In genomic region chr11:16832193-16832539, GRCh38 we compare ENCODE assay signal across 21 cellular contexts.
DNase-seq lines count a peak whose midpoint lies in the region; ATAC-seq and TF ChIP-seq lines count a peak whose summit lies in the region.
"Had no signal": no experiment of that assay in that cellular context is flagged by ENCODE, and none has a peak within 500 bp of the region (broad histone marks: within the 10 kb centered on the region; RNA-seq: fewer than 3 reads in every experiment).

No MANE protein-coding gene starts in this region.

- H3K4me1 Mint-ChIP-seq in T-helper 17 cell (no peaks in the 10 kb centered on the region), neural progenitor cell (peaks cover 19% of the 10 kb centered on the region), type B pancreatic cell (ENCODE audit: unreplicated experiment) (peaks cover 11% of the 10 kb centered on the region)
- H3K4me1 Mint-ChIP-seq: CD14-positive monocyte; CD4-positive, alpha-beta memory T cell; CD4-positive, CD25-positive, alpha-beta regulatory T cell; CD8-positive, alpha-beta memory T cell had no signal

- H3K36me3 ChIP-seq in HEK293 (ENCODE audit: control insufficient read depth in 2 of 2, insufficient read depth in 1 of 2, low read length in 2 of 2) (peaks cover 0 to 24% of the 10 kb centered on the region in 2 experiments; a peak in 1 of 3 replicates), neural progenitor cell (no peaks in the 10 kb centered on the region)
- H3K36me3 ChIP-seq: BE2C, BLaER1 had no signal

- no peaks in the 10 kb centered on the region for H3K79me2 ChIP-seq in neural progenitor cell (ENCODE audit: low read depth)

- TF ChIP-seq CTCF in HEK293 (tag by site-specific recombination; IDR thresholded peaks at IDR 0.05), result no peak
- TF ChIP-seq CTCF in neural progenitor cell (IDR thresholded peaks at IDR 0.05), result no peak
- TF ChIP-seq CTCF in type B pancreatic cell (conservative IDR thresholded peaks at IDR 0.05), result no peak

- ATAC-seq in T-helper 17 cell (no peak), HG03432 (IDR thresholded peaks at IDR 0.05; ENCODE audit: unreplicated experiment) (no peak), HG02870 (IDR thresholded peaks at IDR 0.05; ENCODE audit: unreplicated experiment) (no peak), GM21447 (IDR thresholded peaks at IDR 0.05; ENCODE audit: unreplicated experiment) (no peak)

- H3K4me3 ChIP-seq in HEK293 (ENCODE audit: low read depth, low read length) (no peak overlapping the region), neural progenitor cell (no peak overlapping the region)
- H3K4me3 ChIP-seq: BLaER1 had no signal

- H3K36me3 Mint-ChIP-seq in T-helper 17 cell (ENCODE audit: low read depth) (peaks cover 4% of the 10 kb centered on the region), neural progenitor cell (peaks cover 17% of the 10 kb centered on the region), type B pancreatic cell (peaks cover 25% of the 10 kb centered on the region)
- H3K36me3 Mint-ChIP-seq: CD14-positive monocyte; CD4-positive, CD25-positive, alpha-beta regulatory T cell had no signal

- no peaks in the 10 kb centered on the region for H4K20me1 ChIP-seq in neural progenitor cell (ENCODE audit: low read depth)
- H4K20me1 ChIP-seq: BLaER1 had no signal

- no peaks in the 10 kb centered on the region for H3K27me3 ChIP-seq in neural progenitor cell
- H3K27me3 ChIP-seq: BE2C, BLaER1 had no signal

- H3K9me3 Mint-ChIP-seq in neural progenitor cell (no peaks in the 10 kb centered on the region), type B pancreatic cell (no peaks in the 10 kb centered on the region)
- H3K9me3 Mint-ChIP-seq: CD4-positive, alpha-beta memory T cell; CD8-positive, alpha-beta memory T cell had no signal

- H3K27ac Mint-ChIP-seq in T-helper 17 cell (peak overlapping the region; percentile 16), neural progenitor cell (no peak overlapping the region), type B pancreatic cell (peak overlapping the region; percentile 5)
- H3K27ac Mint-ChIP-seq: CD14-positive monocyte; CD4-positive, alpha-beta memory T cell; CD4-positive, CD25-positive, alpha-beta regulatory T cell; CD8-positive, alpha-beta memory T cell had no signal

- POLR2A ChIA-PET in HEK293 (lab: Yijun Ruan, JAX), result no interaction called here

- H3K27ac ChIP-seq in HEK293 (ENCODE audit: extremely low read depth, low read depth, low read length) (no peak overlapping the region), neural progenitor cell (peak overlapping the region; percentile 80)
- H3K27ac ChIP-seq: BLaER1 had no signal

- H3K4me1 ChIP-seq in HEK293 (ENCODE audit: control insufficient read depth, insufficient read depth, low read length), result no peaks in the 10 kb centered on the region
- H3K4me1 ChIP-seq in neural progenitor cell, result peaks cover 21% of the 10 kb centered on the region
- H3K4me1 ChIP-seq: BE2C had no signal

- no peaks in the 10 kb centered on the region for H3K9me3 ChIP-seq in HEK293 (ENCODE audit: control insufficient read depth, insufficient read depth, low read depth, low read length)
- no peaks in the 10 kb centered on the region for H3K9me3 ChIP-seq in T-helper 17 cell (ENCODE audit: control insufficient read depth, low read length, poor library complexity, severe bottlenecking)
- no peaks in the 10 kb centered on the region for H3K9me3 ChIP-seq in neural progenitor cell (ENCODE audit: low read depth)
- H3K9me3 ChIP-seq: BE2C, BLaER1 had no signal

- H3F3A ChIP-seq in neural progenitor cell (ENCODE audit: low read depth), result peaks cover 29% of the 10 kb centered on the region

- H3K27me3 Mint-ChIP-seq in T-helper 17 cell (no peaks in the 10 kb centered on the region), neural progenitor cell (ENCODE audit: insufficient read depth, low read depth) (no peaks in the 10 kb centered on the region), type B pancreatic cell (no peaks in the 10 kb centered on the region)
- H3K27me3 Mint-ChIP-seq: CD4-positive, alpha-beta memory T cell; CD4-positive, CD25-positive, alpha-beta regulatory T cell had no signal

- DNase-seq in T-helper 17 cell (no peak), neural progenitor cell (ENCODE audit: low spot score) (no peak), type B pancreatic cell (ENCODE audit: extremely low spot score, unreplicated experiment) (no peak), mucosa of gallbladder (ENCODE audit: low spot score) (no peak)
- DNase-seq: 8988T; ACHN; BE2C; C1 segment of cervical spinal cord; Calu3; CD4-positive, alpha-beta memory T cell; CD4-positive, CD25-positive, alpha-beta regulatory T cell; CD8-positive, alpha-beta memory T cell; COR-L47; DMS79 treated with DMSO at 0.1 percent for 48 hours; GF-D8 had no signal

- H2AFZ ChIP-seq in neural progenitor cell (replicated peaks), result no peak overlapping the region

- CTCF ChIA-PET in HEK293 (lab: Yijun Ruan, JAX), result interaction anchor here (4.4 kb wide), 1 partner anchor 12 kb away, joined by 28 read pairs; no protein-coding TSS in a partner anchor

- no peak overlapping the region for H3K9ac ChIP-seq in neural progenitor cell
- H3K9ac ChIP-seq: BLaER1 had no signal

- no peak overlapping the region for H3K4me2 ChIP-seq in neural progenitor cell

- H3K4me3 Mint-ChIP-seq in T-helper 17 cell (no peak overlapping the region), neural progenitor cell (no peak overlapping the region), type B pancreatic cell (no peak overlapping the region)
- H3K4me3 Mint-ChIP-seq: CD14-positive monocyte; CD4-positive, alpha-beta memory T cell; CD4-positive, CD25-positive, alpha-beta regulatory T cell; CD8-positive, alpha-beta memory T cell had no signal

TF ChIP-seq in HEK293, 187 proteins besides CTCF, POLR2A, EP300 and RAD21:
- TF ChIP-seq ZNF311 (tag by site-specific recombination; IDR thresholded peaks at IDR 0.05; ENCODE audit: borderline replicate concordance) (no peak), ZNF510 (tag by site-specific recombination; IDR thresholded peaks at IDR 0.05; ENCODE audit: insufficient replicate concordance) (no peak), PRDM10 (tag by site-specific recombination; IDR thresholded peaks at IDR 0.05) (no peak), ZFP37 (tag by site-specific recombination; IDR thresholded peaks at IDR 0.05) (peak; percentile 95), HIC1 (tag by site-specific recombination; IDR thresholded peaks at IDR 0.05) (no peak), ZBTB44 (tag by site-specific recombination; IDR thresholded peaks at IDR 0.05) (no peak)
